11 cellular contexts compared by ENCODE assay signal in the genomic region with DNA sequence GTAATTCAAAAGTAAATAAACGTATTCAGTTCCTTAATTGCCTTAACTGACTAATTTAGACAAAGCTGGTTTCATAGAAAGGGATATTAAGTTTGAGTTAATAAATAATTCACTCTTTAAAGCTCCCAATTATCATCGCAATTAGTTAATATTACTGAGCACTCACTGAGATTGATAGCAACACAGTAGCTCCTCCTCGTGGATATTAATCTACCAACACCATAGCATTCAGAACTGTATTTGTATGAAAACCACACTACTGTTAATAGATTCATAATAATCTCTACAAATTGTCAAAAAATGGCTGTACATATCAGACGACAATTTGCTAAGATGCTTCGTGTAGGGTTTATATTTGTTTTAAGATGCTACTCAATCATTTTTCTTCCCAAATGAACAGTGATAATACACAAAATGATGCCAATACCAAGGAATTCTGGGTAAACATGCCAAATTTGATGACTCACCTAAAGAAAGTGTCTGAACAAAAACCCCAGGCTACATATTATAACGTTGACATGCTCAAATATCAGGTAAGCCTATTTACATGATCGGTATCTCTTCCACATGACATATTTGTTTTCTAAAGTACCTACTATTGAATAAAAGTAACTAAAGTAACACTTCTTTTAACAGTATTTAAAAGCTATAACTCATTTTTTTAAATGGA. TPM values are rescaled to one million over a fixed set of nuclear protein-coding genes. Genes with fewer than 3 reads are reported as not detected.
DNase-seq lines count a peak whose midpoint lies in the region; ATAC-seq and TF ChIP-seq lines count a peak whose summit lies in the region.
"Had no signal": no experiment of that assay in that cellular context is flagged by ENCODE, and none has a peak within 500 bp of the region (broad histone marks: within the 10 kb centered on the region; RNA-seq: fewer than 3 reads in every experiment).

No MANE protein-coding gene starts in this region.

- POLR2A ChIA-PET in SK-N-SH (lab: Yijun Ruan, JAX) = interaction anchor here (0.7 kb wide), 1 partner anchor 1028 kb away, joined by 3 read pairs; no protein-coding TSS in a partner anchor

- no peaks in the 10 kb centered on the region for H3K79me2 ChIP-seq in SK-N-SH (ENCODE audit: insufficient read depth)
- H3K79me2 ChIP-seq: hepatocyte had no signal

- H3K4me1 ChIP-seq in SK-N-SH (ENCODE audit: control insufficient read depth in 1 of 2, insufficient read depth in 2 of 2, low read depth in 1 of 2, low read length in 1 of 2) = peaks cover 0 to 18% of the 10 kb centered on the region in 2 experiments; a peak in 2 of 4 replicates
- H3K4me1 ChIP-seq: Peyer's patch had no signal

- peak; percentile 22 for DNase-seq in Daoy (ENCODE audit: low read depth)
- no peak for DNase-seq in SK-N-SH
- DNase-seq in fibroblast of the aortic adventitia (ENCODE audit: low read depth) = peak; percentile 41
- DNase-seq in pons (ENCODE audit: low spot score) = no peak
- no peak for DNase-seq in T-helper 1 cell
- DNase-seq in activated CD4-positive, CD25-positive, alpha-beta regulatory T cell treated with anti-CD3 and anti-CD28 coated beads, Interleukin-2, amount 50 U/mL, for 72 hours = no peak
- DNase-seq: DMS53, Peyer's patch had no signal

- ATAC-seq in HG03442 (IDR thresholded peaks at IDR 0.05; ENCODE audit: unreplicated experiment) (peak; percentile 37), HG02610 (IDR thresholded peaks at IDR 0.05; ENCODE audit: unreplicated experiment) (no peak)

- H3K4me2 ChIP-seq in SK-N-SH = no peak overlapping the region
- H3K4me2 ChIP-seq: hepatocyte had no signal

- H3K4me3 ChIP-seq in SK-N-SH (ENCODE audit: low read depth in 2 of 2, low read length in 1 of 2) = no peak overlapping the region
- H3K4me3 ChIP-seq in fibroblast of the aortic adventitia (ENCODE audit: low read depth, low read length) = no peak overlapping the region
- H3K4me3 ChIP-seq: hepatocyte, Peyer's patch had no signal

- TF ChIP-seq CTCF in SK-N-SH (IDR thresholded peaks at IDR 0.05) (peak; percentile 42), fibroblast of the aortic adventitia (IDR thresholded peaks at IDR 0.05; ENCODE audit: insufficient read depth, low read length) (no peak)

- H3K9me2 ChIP-seq in SK-N-SH = no peaks in the 10 kb centered on the region

- no peaks in the 10 kb centered on the region for H4K20me1 ChIP-seq in SK-N-SH (ENCODE audit: insufficient read depth)

- H3K9ac ChIP-seq in SK-N-SH = no peak overlapping the region

- no peaks in the 10 kb centered on the region for H3K27me3 ChIP-seq in SK-N-SH (ENCODE audit: insufficient read depth)
- H3K27me3 ChIP-seq: hepatocyte, Peyer's patch had no signal

- no peak for TF ChIP-seq EP300 in SK-N-SH (IDR thresholded peaks at IDR 0.05; ENCODE audit: borderline replicate concordance in 1 of 2, low read depth in 1 of 2, low read length in 1 of 2)

- no peak overlapping the region; the same call in 1 of the 2 replicates for H2AFZ ChIP-seq in SK-N-SH (ENCODE audit: low read depth)
- H2AFZ ChIP-seq: hepatocyte had no signal

- H3F3A ChIP-seq in SK-N-SH (replicated peaks; ENCODE audit: insufficient read depth) = peaks cover 12% of the 10 kb centered on the region

- no peak overlapping the region; a peak in 1 of 4 replicates for H3K27ac ChIP-seq in SK-N-SH (ENCODE audit: low read depth in 2 of 2, low read length in 1 of 2)
- H3K27ac ChIP-seq: hepatocyte, Peyer's patch had no signal

- TF ChIP-seq RAD21 in SK-N-SH (IDR thresholded peaks at IDR 0.05; ENCODE audit: low read length) = no peak; the same call in 1 of the 2 replicates

- 67% methylated on average over 7 of the region's 7 CpGs for WGBS in SK-N-SH (ENCODE audit: low lambda C conversion rate)

- H3K9me3 ChIP-seq in SK-N-SH = no peaks in the 10 kb centered on the region
- H3K9me3 ChIP-seq: Peyer's patch had no signal

- CTCF ChIA-PET in SK-N-SH (lab: Yijun Ruan, JAX) = interaction anchor here (1.0 to 2.4 kb wide), 4 partner anchors 8 to 479 kb away, joined by 3 to 6 read pairs (median 3); no protein-coding TSS in a partner anchor

- peaks cover 0 to 16% of the 10 kb centered on the region in 2 experiments for H3K36me3 ChIP-seq in SK-N-SH (replicated peaks in 1 of 2; ENCODE audit: control insufficient read depth in 1 of 2, insufficient read depth in 2 of 2, low read length in 1 of 2)
- H3K36me3 ChIP-seq: Peyer's patch had no signal

TF ChIP-seq in SK-N-SH, 30 proteins besides CTCF, POLR2A, EP300 and RAD21:
- TF ChIP-seq, protein P1, sequence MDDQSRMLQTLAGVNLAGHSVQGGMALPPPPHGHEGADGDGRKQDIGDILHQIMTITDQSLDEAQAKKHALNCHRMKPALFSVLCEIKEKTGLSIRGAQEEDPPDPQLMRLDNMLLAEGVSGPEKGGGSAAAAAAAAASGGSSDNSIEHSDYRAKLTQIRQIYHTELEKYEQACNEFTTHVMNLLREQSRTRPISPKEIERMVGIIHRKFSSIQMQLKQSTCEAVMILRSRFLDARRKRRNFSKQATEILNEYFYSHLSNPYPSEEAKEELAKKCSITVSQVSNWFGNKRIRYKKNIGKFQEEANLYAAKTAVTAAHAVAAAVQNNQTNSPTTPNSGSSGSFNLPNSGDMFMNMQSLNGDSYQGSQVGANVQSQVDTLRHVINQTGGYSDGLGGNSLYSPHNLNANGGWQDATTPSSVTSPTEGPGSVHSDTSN (IDR thresholded peaks at IDR 0.05) = peak; percentile 7; the same call in 1 of the 2 replicates
- TF ChIP-seq MXI1 (IDR thresholded peaks at IDR 0.05; ENCODE audit: low read depth, low read length) (no peak), JUND (IDR thresholded peaks at IDR 0.05) (peak; percentile 21; the same call in 1 of the 2 replicates), FOSL2 (IDR thresholded peaks at IDR 0.05; ENCODE audit: borderline replicate concordance, low read depth) (peak; percentile 39; the same call in 1 of the 2 replicates)

RNA-seq across cellular contexts. Expression of a gene that starts 18.8 kb away (rescaled TPM):
- total RNA-seq in Daoy (2014; rRNA removed; shearing (Covaris generic)) = not detected in 2 replicates
- not detected in 2 replicates for polyA plus RNA-seq in SK-N-SH (2012; rRNA removed)
- polyA plus RNA-seq in SK-N-SH (2012; cell fraction: cytosol; rRNA removed) = not detected in 2 replicates
- polyA plus RNA-seq in SK-N-SH (2012; cell fraction: nucleus; rRNA removed) = not detected in 2 replicates
- 1.4 TPM in 1 of 2 replicates, not detected in the other for total RNA-seq in fibroblast of the aortic adventitia (ENCODE audit: low replicate concordance)

Comparison
In these comparisons a context has a peak if more than half of its experiments do, and no peak if none do; other contexts are left out.
1. DNase-seq: peak in Daoy (single experiment) and fibroblast of the aortic adventitia (single experiment); none in SK-N-SH (single experiment), pons (single experiment), T-helper 1 cell (0 of 5) and activated CD4-positive, CD25-positive, alpha-beta regulatory T cell treated with anti-CD3 and anti-CD28 coated beads, Interleukin-2, amount 50 U/mL, for 72 hours (single experiment).